Comparison of ENCODE assay signal across 8 cellular contexts in genomic region chr7:5780801-5781496, GRCh38. TPM values are rescaled to one million over a fixed set of nuclear protein-coding genes. Genes with fewer than 3 reads are reported as not detected.
DNase-seq lines count a peak whose midpoint lies in the region; ATAC-seq and TF ChIP-seq lines count a peak whose summit lies in the region.

No MANE protein-coding gene starts in this region.

- H3K4me3 Mint-ChIP-seq in endodermal cell, result peak overlapping the region; percentile 75
- peak overlapping the region; percentile 78 for H3K4me3 Mint-ChIP-seq in stimulated activated effector memory CD8-positive, alpha-beta T cell treated with anti-CD3 and anti-CD28 coated beads, Interleukin-12 subunit alpha, Interleukin-12 subunit beta, amount 100 ng/mL, for 72 hours

- H3K36me3 ChIP-seq in DND-41 (ENCODE audit: insufficient read depth, low read length) (peaks cover 24% of the 10 kb centered on the region), endodermal cell (ENCODE audit: control insufficient read depth, insufficient read depth, low read length) (peaks cover 17% of the 10 kb centered on the region), mesodermal cell (ENCODE audit: control insufficient read depth, insufficient read depth, low read length) (peaks cover 25% of the 10 kb centered on the region)

- peaks cover 25% of the 10 kb centered on the region for H3K4me1 Mint-ChIP-seq in endodermal cell
- peaks cover 43% of the 10 kb centered on the region for H3K4me1 Mint-ChIP-seq in stimulated activated effector memory CD8-positive, alpha-beta T cell treated with anti-CD3 and anti-CD28 coated beads, Interleukin-12 subunit alpha, Interleukin-12 subunit beta, amount 100 ng/mL, for 72 hours

- ATAC-seq in DND-41 (ENCODE audit: insufficient read depth, low read depth), result peak; percentile 43
- peak; percentile 39 for ATAC-seq in GM21367 (IDR thresholded peaks at IDR 0.05; ENCODE audit: unreplicated experiment)
- peak; percentile 56 for ATAC-seq in stimulated activated effector memory CD8-positive, alpha-beta T cell treated with anti-CD3 and anti-CD28 coated beads, Interleukin-12 subunit alpha, Interleukin-12 subunit beta, amount 100 ng/mL, for 72 hours

- H3K4me1 ChIP-seq in DND-41 (ENCODE audit: insufficient read depth, low read length), result peaks cover 42% of the 10 kb centered on the region
- peaks cover 2% of the 10 kb centered on the region for H3K4me1 ChIP-seq in endodermal cell (ENCODE audit: control insufficient read depth, insufficient read depth, low read length)
- no peaks in the 10 kb centered on the region for H3K4me1 ChIP-seq in mesodermal cell (ENCODE audit: control insufficient read depth, insufficient read depth, low read length, poor library complexity, severe bottlenecking)

- H3K27me3 ChIP-seq in DND-41 (ENCODE audit: insufficient read depth, low read length, poor library complexity) (no peaks in the 10 kb centered on the region), endodermal cell (ENCODE audit: control insufficient read depth, insufficient read depth, low read length, poor library complexity, severe bottlenecking) (no peaks in the 10 kb centered on the region)

- H2AFZ ChIP-seq in DND-41 (ENCODE audit: low read depth, low read length), result peak overlapping the region; percentile 63

- H3K27ac ChIP-seq in DND-41 (ENCODE audit: low read length), result peak overlapping the region; percentile 62
- peak overlapping the region; percentile 88 for H3K27ac ChIP-seq in endodermal cell (ENCODE audit: low read depth, low read length)
- H3K27ac ChIP-seq in mesodermal cell (ENCODE audit: low read depth, low read length, severe bottlenecking), result peak overlapping the region; percentile 86

- no peaks in the 10 kb centered on the region for H3K9me3 ChIP-seq in DND-41 (ENCODE audit: insufficient read depth, low read length, severe bottlenecking)
- H3K9me3 ChIP-seq in endodermal cell (ENCODE audit: control insufficient read depth, low read length), result peaks cover 4% of the 10 kb centered on the region
- no peaks in the 10 kb centered on the region for H3K9me3 ChIP-seq in mesodermal cell (ENCODE audit: control insufficient read depth, low read length)

- peak; percentile 44 for DNase-seq in DND-41
- peak; percentile 48 for DNase-seq in HK-2 (ENCODE audit: unreplicated experiment)
- DNase-seq in activated CD4-positive, alpha-beta T cell treated with anti-CD3 and anti-CD28 coated beads, Interleukin-2, amount 50 U/mL, for 4 hours, result peak; percentile 9 to 14
- DNase-seq in endodermal cell, result peak; percentile 65
- peak; percentile 25 to 68 for DNase-seq in stimulated activated effector memory CD8-positive, alpha-beta T cell treated with anti-CD3 and anti-CD28 coated beads, Interleukin-12 subunit alpha, Interleukin-12 subunit beta, amount 100 ng/mL, for 72 hours (ENCODE audit: low spot score in 2 of 2)
- no peak for DNase-seq in HPDE6-E6E7 (ENCODE audit: extremely low spot score)

- H3K27me3 Mint-ChIP-seq in endodermal cell (ENCODE audit: insufficient read depth), result no peaks in the 10 kb centered on the region

- H3K79me2 ChIP-seq in DND-41 (ENCODE audit: insufficient read depth, low read length), result peaks cover 51% of the 10 kb centered on the region

- TF ChIP-seq CTCF in DND-41 (IDR thresholded peaks at IDR 0.05; ENCODE audit: borderline replicate concordance, extremely low read depth, low read length, poor library complexity, severe bottlenecking), result no peak
- TF ChIP-seq CTCF in endodermal cell (conservative IDR thresholded peaks at IDR 0.05), result no peak

- peaks cover 30% of the 10 kb centered on the region for H4K20me1 ChIP-seq in DND-41 (ENCODE audit: insufficient read depth, low read length)

- peak overlapping the region; percentile 77 to 92 for H3K4me3 ChIP-seq in DND-41 (ENCODE audit: low read depth in 1 of 2, low read length in 2 of 2)
- H3K4me3 ChIP-seq in endodermal cell (ENCODE audit: low read length), result peak overlapping the region; percentile 80
- H3K4me3 ChIP-seq in mesodermal cell (ENCODE audit: extremely low read depth, insufficient read depth, low read length, poor library complexity, severe bottlenecking), result peak overlapping the region; percentile 59

- H3K4me2 ChIP-seq in DND-41 (ENCODE audit: insufficient read depth, low read length), result peak overlapping the region; percentile 83

- H3K9me3 Mint-ChIP-seq in endodermal cell, result peaks cover 5% of the 10 kb centered on the region
- no peaks in the 10 kb centered on the region for H3K9me3 Mint-ChIP-seq in stimulated activated effector memory CD8-positive, alpha-beta T cell treated with anti-CD3 and anti-CD28 coated beads, Interleukin-12 subunit alpha, Interleukin-12 subunit beta, amount 100 ng/mL, for 72 hours

- peak overlapping the region; percentile 75 for H3K9ac ChIP-seq in DND-41 (ENCODE audit: low read depth, low read length)
- peak overlapping the region; percentile 67 for H3K9ac ChIP-seq in endodermal cell (ENCODE audit: extremely low read depth, low read length, poor library complexity, severe bottlenecking)

- H3K36me3 Mint-ChIP-seq in endodermal cell (ENCODE audit: low read depth), result peaks cover 12% of the 10 kb centered on the region
- H3K36me3 Mint-ChIP-seq in stimulated activated effector memory CD8-positive, alpha-beta T cell treated with anti-CD3 and anti-CD28 coated beads, Interleukin-12 subunit alpha, Interleukin-12 subunit beta, amount 100 ng/mL, for 72 hours, result peaks cover 22% of the 10 kb centered on the region

- H3K27ac Mint-ChIP-seq in endodermal cell, result peak overlapping the region; percentile 78
- H3K27ac Mint-ChIP-seq in stimulated activated effector memory CD8-positive, alpha-beta T cell treated with anti-CD3 and anti-CD28 coated beads, Interleukin-12 subunit alpha, Interleukin-12 subunit beta, amount 100 ng/mL, for 72 hours, result peak overlapping the region; percentile 93

- 1 to 2% methylated on average over 27 to 85 of the region's 85 CpGs for WGBS in endodermal cell (ENCODE audit: insufficient coverage in 1 of 2, insufficient read length in 1 of 2), 2 experiments
- 0 to 1% methylated on average over 64 to 77 of the region's 85 CpGs for WGBS in mesodermal cell (ENCODE audit: insufficient coverage in 2 of 2), 2 experiments

RNA-seq across cellular contexts. Expression of gene RNF216, which starts 0.5 kb away (rescaled TPM):
- 10 to 100 TPM; 39.5 to 44.1 TPM for total RNA-seq in endodermal cell
- polyA plus RNA-seq in endodermal cell (2013, experiment 1 of 2), result 28.5 TPM
- polyA plus RNA-seq in endodermal cell (2013, experiment 2 of 2), result 27.1 TPM
- 30.1 TPM for polyA plus RNA-seq in mesodermal cell (2013, experiment 1 of 2)
- polyA plus RNA-seq in mesodermal cell (2013, experiment 2 of 2), result 29.4 TPM
